Comparison of ENCODE assay signal across 19 cellular contexts in the genomic region with DNA sequence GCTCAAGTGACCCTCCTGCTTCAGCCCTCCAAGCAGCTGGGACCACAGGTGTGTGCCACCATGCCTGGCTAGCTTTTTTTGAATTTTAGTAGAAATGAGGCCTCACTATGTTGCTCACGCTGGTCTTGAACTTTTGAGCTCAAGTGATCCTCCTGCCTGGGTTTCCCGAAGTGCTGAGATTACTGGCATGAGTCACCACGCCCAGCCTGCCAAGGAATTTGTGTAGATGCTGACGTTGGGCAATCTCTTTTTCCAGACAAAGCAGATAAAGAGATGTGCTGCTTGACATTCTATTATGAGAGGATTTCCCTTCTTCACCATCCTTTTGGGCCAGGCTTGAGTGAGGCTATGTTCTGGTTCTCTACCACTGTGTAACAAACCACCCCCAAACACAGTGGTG.
A peak's percentile ranks its signal among the peaks of the same experiment; 100 is the strongest.
DNase-seq lines count a peak whose midpoint lies in the region; ATAC-seq, FAIRE-seq and TF ChIP-seq lines count a peak whose summit lies in the region.
"Had no signal": no experiment of that assay in that cellular context is flagged by ENCODE, and none has a peak within 500 bp of the region (broad histone marks: within the 10 kb centered on the region; RNA-seq: fewer than 3 reads in every experiment).

No MANE protein-coding gene starts in this region.

- H3K9me3 ChIP-seq in A673 (ENCODE audit: low read depth, low read length, poor library complexity, severe bottlenecking) = no peaks in the 10 kb centered on the region
- no peaks in the 10 kb centered on the region for H3K9me3 ChIP-seq in adrenal gland (replicated peaks in 1 of 3)
- no peaks in the 10 kb centered on the region for H3K9me3 ChIP-seq in pancreas
- H3K9me3 ChIP-seq in smooth muscle cell (replicated peaks; ENCODE audit: low read depth) = no peaks in the 10 kb centered on the region
- H3K9me3 ChIP-seq: heart right ventricle had no signal

- H3K4me1 ChIP-seq in A673 (ENCODE audit: insufficient read depth, low read length, poor library complexity, severe bottlenecking) (no peaks in the 10 kb centered on the region), adrenal gland (replicated peaks in 1 of 2) (no peaks in the 10 kb centered on the region), pancreas (no peaks in the 10 kb centered on the region), smooth muscle cell (ENCODE audit: low read depth) (no peaks in the 10 kb centered on the region)

- peak; percentile 64 for DNase-seq in A673 (ENCODE audit: low spot score)
- peak; percentile 44 for DNase-seq in HFFc6
- DNase-seq in adrenal gland = peak in 6 of 7 donors; percentile 49 to 63 (median 55)
- peak; percentile 44 for DNase-seq in fibroblast of the conjunctiva (ENCODE audit: low read depth)
- no peak for DNase-seq in hypothalamus (lab: John Stamatoyannopoulos, UW)
- DNase-seq in pancreas = no peak
- DNase-seq in D721Med (ENCODE audit: insufficient read length, low spot score) = no peak
- no peak for DNase-seq in smooth muscle cell (lab: John Stamatoyannopoulos, UW; ENCODE audit: unreplicated experiment)
- DNase-seq: activated CD8-positive, alpha-beta T cell treated with anti-CD3 and anti-CD28 coated beads, Interleukin-2, amount 10 ng/mL, durations not matched to agents 7 days and 5 days; activated naive CD8-positive, alpha-beta T cell treated with anti-CD3 and anti-CD28 coated beads, Interleukin-2, amount 50 U/mL, for 24 hours; heart right ventricle; Kasumi-1; NCI-H187 treated with DMSO at 0.1 percent for 48 hours; NCI-H526; stimulated activated naive CD4-positive, alpha-beta T cell treated with Interleukin-2 at 50 U/mL for 16 hours had no signal

- H3K4me3 ChIP-seq in A673 (ENCODE audit: low read depth, low read length, poor library complexity, severe bottlenecking) = no peak overlapping the region
- H3K4me3 ChIP-seq in adrenal gland = no peak overlapping the region
- no peak overlapping the region for H3K4me3 ChIP-seq in pancreas
- H3K4me3 ChIP-seq in smooth muscle cell = no peak overlapping the region
- H3K4me3 ChIP-seq: heart right ventricle, skin epidermis had no signal

- H3K36me3 ChIP-seq in A673 (ENCODE audit: insufficient read depth, low read length, poor library complexity, severe bottlenecking) (no peaks in the 10 kb centered on the region), adrenal gland (replicated peaks in 1 of 2) (no peaks in the 10 kb centered on the region), pancreas (no peaks in the 10 kb centered on the region), smooth muscle cell (ENCODE audit: low read depth) (no peaks in the 10 kb centered on the region)
- H3K36me3 ChIP-seq: heart right ventricle had no signal

- no peak for TF ChIP-seq POLR2A in adrenal gland (IDR thresholded peaks at IDR 0.05)

- no peak overlapping the region for H3K27ac ChIP-seq in A673 (ENCODE audit: low read depth, low read length, poor library complexity, severe bottlenecking)
- H3K27ac ChIP-seq in adrenal gland = no peak overlapping the region
- no peak overlapping the region for H3K27ac ChIP-seq in pancreas
- H3K27ac ChIP-seq in smooth muscle cell (ENCODE audit: low read depth) = no peak overlapping the region
- H3K27ac ChIP-seq: heart right ventricle, skin epidermis, VCaP had no signal

- ATAC-seq in pancreas = no peak
- ATAC-seq: activated CD8-positive, alpha-beta T cell treated with anti-CD3 and anti-CD28 coated beads, Interleukin-2, amount 10 ng/mL, durations not matched to agents 7 days and 5 days; activated naive CD8-positive, alpha-beta T cell treated with anti-CD3 and anti-CD28 coated beads, Interleukin-2, amount 50 U/mL, for 24 hours; heart right ventricle had no signal

- WGBS in adrenal gland, 4 donors = 27 to 46% (median 38%) methylated on average over 4 of the region's 4 CpGs
- WGBS in pancreas, 2 donors = 42 to 57% methylated on average over 4 of the region's 4 CpGs
- 44% methylated on average over 4 of the region's 4 CpGs for WGBS in smooth muscle cell (ENCODE audit: low lambda C conversion rate)

- H3K27me3 ChIP-seq in A673 (replicated peaks; ENCODE audit: insufficient read depth, low read depth, low read length, poor library complexity) = no peaks in the 10 kb centered on the region
- peaks cover 17% of the 10 kb centered on the region for H3K27me3 ChIP-seq in adrenal gland
- peaks cover 0 to 6% (median 0%) of the 10 kb centered on the region in 4 donors for H3K27me3 ChIP-seq in pancreas
- no peaks in the 10 kb centered on the region for H3K27me3 ChIP-seq in smooth muscle cell (ENCODE audit: low read depth)

- intact Hi-C loops in A673 (cut with micrococcal nuclease; ENCODE audit: unreplicated experiment) (loop anchor here (10.0 kb wide), 1 partner anchor 1674 kb away; no protein-coding TSS in a partner anchor), adrenal gland (cut with DNase I) (loop anchor here in 1 of 2 donors (10.0 kb wide), 2 partner anchors 964 to 1224 kb away; no protein-coding TSS in a partner anchor), pancreas (cut with DNase I) (loop anchor here in 1 of 3 donors (10.0 kb wide), 1 partner anchor 1224 kb away; no protein-coding TSS in a partner anchor)

- H3K27me3 Mint-ChIP-seq in HFFc6 (ENCODE audit: insufficient read depth) = peaks cover 4% of the 10 kb centered on the region; the same call in 1 of the 2 replicates

- H4K20me1 ChIP-seq in smooth muscle cell (ENCODE audit: low read depth) = no peaks in the 10 kb centered on the region

- no peaks in the 10 kb centered on the region for H3K79me2 ChIP-seq in smooth muscle cell (ENCODE audit: low read depth)

- H3K27ac Mint-ChIP-seq in HFFc6 = no peak overlapping the region
- H3K27ac Mint-ChIP-seq: activated CD8-positive, alpha-beta T cell treated with anti-CD3 and anti-CD28 coated beads, Interleukin-2, amount 10 ng/mL, durations not matched to agents 7 days and 5 days; activated naive CD8-positive, alpha-beta T cell treated with anti-CD3 and anti-CD28 coated beads, Interleukin-2, amount 50 U/mL, for 24 hours; activated T-helper 1 cell treated with anti-CD3 and anti-CD28 coated beads, Interleukin-12 subunit alpha, Interleukin-12 subunit beta, Interleukin-2, Interleukin-4 antibody, amounts not matched to agents 30 ng/mL and 10 ng/mL and 1 ng/mL, durations not matched to agents 14 hours and 24 hours and 36 hours had no signal

- H3K4me3 Mint-ChIP-seq in HFFc6 = no peak overlapping the region
- H3K4me3 Mint-ChIP-seq: activated CD8-positive, alpha-beta T cell treated with anti-CD3 and anti-CD28 coated beads, Interleukin-2, amount 10 ng/mL, durations not matched to agents 7 days and 5 days; activated naive CD8-positive, alpha-beta T cell treated with anti-CD3 and anti-CD28 coated beads, Interleukin-2, amount 50 U/mL, for 24 hours; activated T-helper 1 cell treated with anti-CD3 and anti-CD28 coated beads, Interleukin-12 subunit alpha, Interleukin-12 subunit beta, Interleukin-2, Interleukin-4 antibody, amounts not matched to agents 30 ng/mL and 10 ng/mL and 1 ng/mL, durations not matched to agents 14 hours and 24 hours and 36 hours had no signal

- no peaks in the 10 kb centered on the region for H3K9me3 Mint-ChIP-seq in HFFc6
- H3K9me3 Mint-ChIP-seq: activated naive CD8-positive, alpha-beta T cell treated with anti-CD3 and anti-CD28 coated beads, Interleukin-2, amount 50 U/mL, for 24 hours had no signal

- CTCF ChIA-PET in A673 (lab: Charles Lee) = no interaction called here

- no peaks in the 10 kb centered on the region for H3F3A ChIP-seq in smooth muscle cell (ENCODE audit: low read depth)

- POLR2A ChIA-PET in A673 (lab: Charles Lee; ENCODE audit: low non-redundant PET) = no interaction called here

- TF ChIP-seq CTCF in A673 (conservative IDR thresholded peaks at IDR 0.05; ENCODE audit: low read depth, low read length) (no peak), HFFc6 (IDR thresholded peaks at IDR 0.05) (no peak), adrenal gland (IDR thresholded peaks at IDR 0.05) (no peak), pancreas (IDR thresholded peaks at IDR 0.05) (no peak), D721Med (IDR thresholded peaks at IDR 0.05; ENCODE audit: insufficient read depth, missing control alignments) (no peak), smooth muscle cell (IDR thresholded peaks at IDR 0.05; ENCODE audit: borderline replicate concordance, insufficient read depth, poor library complexity, severe bottlenecking) (no peak)

- no peaks in the 10 kb centered on the region for H3K36me3 Mint-ChIP-seq in HFFc6 (ENCODE audit: low read depth)

- H3K9ac ChIP-seq in smooth muscle cell (ENCODE audit: low read depth) = no peak overlapping the region

- no peak for FAIRE-seq in pancreas (lab: Jason Lieb, UNC)
- FAIRE-seq in D721Med (lab: Jason Lieb, UNC) = no peak
- FAIRE-seq: endometrium had no signal

- no peak overlapping the region for H2AFZ ChIP-seq in smooth muscle cell (ENCODE audit: low read depth)

- no TSS peak for BruUV-seq in A673 (replicated peaks; lab: Mats Ljungman, UMichigan)

- H3K4me2 ChIP-seq in smooth muscle cell = no peak overlapping the region

- peaks cover 48% of the 10 kb centered on the region for H3K4me1 Mint-ChIP-seq in HFFc6 (ENCODE audit: low read depth)

Comparison
In these comparisons a context has a peak if more than half of its experiments do, and no peak if none do; other contexts are left out.
1. DNase-seq: peak in A673 (single experiment), HFFc6 (single experiment), adrenal gland (6 of 7) and fibroblast of the conjunctiva (single experiment); none in hypothalamus (0 of 51), pancreas (0 of 6), D721Med (single experiment) and smooth muscle cell (single experiment).